ENCODE assay signal across 8 cellular contexts in the genomic region with DNA sequence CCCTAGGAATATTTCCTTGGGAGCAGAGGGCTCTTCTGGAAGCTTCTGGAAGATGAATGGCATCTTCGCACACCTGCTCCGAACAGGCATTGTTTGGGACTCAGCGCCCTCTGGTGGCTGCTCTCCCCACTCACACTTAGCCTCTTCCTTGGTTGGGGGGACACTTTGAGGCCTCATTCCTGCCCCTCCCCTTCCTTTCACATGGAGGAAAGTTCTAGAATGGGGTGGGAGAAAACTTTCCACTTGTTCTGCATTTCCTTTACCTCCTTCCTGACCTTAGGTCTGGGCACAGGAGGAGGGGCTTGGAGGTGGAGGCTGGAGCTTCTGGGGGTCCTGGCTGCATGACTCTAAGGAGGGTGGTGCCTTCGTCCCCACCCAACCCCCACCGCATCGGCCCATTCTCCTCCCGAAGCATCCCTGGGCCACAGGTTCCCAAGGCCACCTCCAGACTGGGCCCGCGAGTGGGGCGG. TPM values are rescaled to one million over a fixed set of nuclear protein-coding genes. Genes with fewer than 3 reads are reported as not detected.
DNase-seq lines count a peak whose midpoint lies in the region; ATAC-seq and TF ChIP-seq lines count a peak whose summit lies in the region.

No MANE protein-coding gene starts in this region.

- H3K27ac ChIP-seq in 22Rv1 (no peak overlapping the region), brain microvascular endothelial cell (no peak overlapping the region)

- in situ Hi-C loops in brain microvascular endothelial cell (cut with HindIII; ENCODE audit: low pct_ligation_motif_present, low sequenced_read_pairs) = no loop called here

- no peak for ATAC-seq in HG02588 (IDR thresholded peaks at IDR 0.05; ENCODE audit: unreplicated experiment)

- H3K27me3 ChIP-seq in brain microvascular endothelial cell (replicated peaks) (no peaks in the 10 kb centered on the region), kidney epithelial cell (ENCODE audit: control insufficient read depth, insufficient read depth, low read length) (peaks cover 11% of the 10 kb centered on the region)

- DNase-seq in GM10266 (ENCODE audit: extremely low spot score) (peak; percentile 64), HPDE6-E6E7 (ENCODE audit: extremely low spot score) (peak; percentile 58), SW480 (ENCODE audit: low spot score) (peak; percentile 50), brain microvascular endothelial cell (no peak), kidney epithelial cell (ENCODE audit: low read depth) (no peak)
- DNase-seq in stimulated activated CD4-positive, alpha-beta T cell treated with anti-CD3 and anti-CD28 coated beads, TNF-alpha, amount 100 ng/mL, for 4 hours (ENCODE audit: low read depth in 3 of 3) = peak in 2 of 3 experiments; percentile 3 to 8

- no peaks in the 10 kb centered on the region for H3K36me3 ChIP-seq in brain microvascular endothelial cell (replicated peaks)
- H3K36me3 ChIP-seq in kidney epithelial cell (ENCODE audit: control insufficient read depth, insufficient read depth, low read length) = no peaks in the 10 kb centered on the region

- TF ChIP-seq CTCF in 22Rv1 (IDR thresholded peaks at IDR 0.05) (peak; percentile 84), GM10266 (IDR thresholded peaks at IDR 0.05; ENCODE audit: control insufficient read depth, insufficient read depth, low read depth, missing control alignments) (peak; percentile 86), brain microvascular endothelial cell (IDR thresholded peaks at IDR 0.05; ENCODE audit: low read depth, low read length, missing control alignments) (peak; percentile 95), kidney epithelial cell (IDR thresholded peaks at IDR 0.05; ENCODE audit: insufficient read depth, low read length, poor library complexity, severe bottlenecking) (peak; percentile 85)

- H3K4me3 ChIP-seq in brain microvascular endothelial cell (ENCODE audit: low read depth, low read length) (no peak overlapping the region), kidney epithelial cell (ENCODE audit: low read depth, low read length) (no peak overlapping the region)

RNA-seq across cellular contexts. Expression of a gene that starts 19.3 kb away (rescaled TPM):
- total RNA-seq in kidney epithelial cell = 0.08 TPM in 1 of 2 replicates, not detected in the other

Comparison
In these comparisons a context has a peak if more than half of its experiments do, and no peak if none do; other contexts are left out.
1. DNase-seq: peak in GM10266 (single experiment), HPDE6-E6E7 (single experiment), SW480 (single experiment) and stimulated activated CD4-positive, alpha-beta T cell treated with anti-CD3 and anti-CD28 coated beads, TNF-alpha, amount 100 ng/mL, for 4 hours (2 of 3); none in brain microvascular endothelial cell (single experiment) and kidney epithelial cell (single experiment).
2. Peak in every context shown above with its lines, with median percentiles within 50 percentile points of each other: CTCF ChIP-seq.